Comparison of ENCODE assay signal across 9 cellular contexts in genomic region chr3:139302084-139302800, GRCh38. TPM values are rescaled to one million over a fixed set of nuclear protein-coding genes. Genes with fewer than 3 reads are reported as not detected.
DNase-seq lines count a peak whose midpoint lies in the region; ATAC-seq and TF ChIP-seq lines count a peak whose summit lies in the region.
"Had no signal": no experiment of that assay in that cellular context is flagged by ENCODE, and none has a peak within 500 bp of the region (broad histone marks: within the 10 kb centered on the region; RNA-seq: fewer than 3 reads in every experiment).

No MANE protein-coding gene starts in this region.

- peak overlapping the region in 1 of 2 experiments; percentile 70 for H3K14ac ChIP-seq in mesenchymal stem cell (ENCODE audit: low read length in 2 of 2)

- in situ Hi-C loops in KBM-7 (cut with MboI; ENCODE audit: low pct_unique_long_range_greater_than_20kb, low sequenced_read_pairs), result no loop called here

- no peaks in the 10 kb centered on the region for H3K79me1 ChIP-seq in mesenchymal stem cell (replicated peaks; ENCODE audit: low read length, poor library complexity, severe bottlenecking)

- H2AK5ac ChIP-seq in mesenchymal stem cell (ENCODE audit: low read length, severe bottlenecking), result peak overlapping the region; percentile 98

- no peaks in the 10 kb centered on the region for H3K9me3 ChIP-seq in mesenchymal stem cell (ENCODE audit: control insufficient read depth, low read length)

- ATAC-seq in HG02798 (IDR thresholded peaks at IDR 0.05; ENCODE audit: poor library complexity, unreplicated experiment), result no peak

- peak overlapping the region; percentile 95 for H4K91ac ChIP-seq in mesenchymal stem cell (ENCODE audit: low read length)

- H2BK120ac ChIP-seq in mesenchymal stem cell (ENCODE audit: low read depth, low read length), result peak overlapping the region; percentile 65

- H3K27me3 ChIP-seq in mesenchymal stem cell (ENCODE audit: control insufficient read depth in 1 of 2, insufficient read depth in 1 of 2, low read length in 2 of 2), result no peaks in the 10 kb centered on the region

- DNase-seq in AG20443 (ENCODE audit: low spot score) (peak; percentile 95), LoVo (ENCODE audit: low spot score) (peak; percentile 79), cardiac fibroblast (ENCODE audit: low read depth in 2 of 2) (peak; percentile 98 to 99), mesenchymal stem cell (peak; percentile 99), medulla oblongata (ENCODE audit: extremely low spot score) (no peak), KBM-7 (no peak), NOMO-1 treated with DMSO at 0.1 percent for 48 hours (lab: John Stamatoyannopoulos, UW; ENCODE audit: unreplicated experiment) (no peak)
- DNase-seq: NCI-H2107 had no signal

- no peak for TF ChIP-seq CTCF in cardiac fibroblast (IDR thresholded peaks at IDR 0.05; ENCODE audit: low read depth, low read length)

- peak overlapping the region; percentile 97 for H4K8ac ChIP-seq in mesenchymal stem cell (ENCODE audit: low read length)

- peak overlapping the region; percentile 92 for H3K27ac ChIP-seq in mesenchymal stem cell (ENCODE audit: low read length, poor library complexity, severe bottlenecking)

- H3K4me1 ChIP-seq in mesenchymal stem cell (ENCODE audit: control insufficient read depth, insufficient read depth, low read depth, low read length), result peaks cover 36% of the 10 kb centered on the region

- H3K23ac ChIP-seq in mesenchymal stem cell (ENCODE audit: low read length in 2 of 2), result no peak overlapping the region

- H2BK5ac ChIP-seq in mesenchymal stem cell (ENCODE audit: low read depth, low read length, poor library complexity, severe bottlenecking), result peak overlapping the region; percentile 59

- peak overlapping the region; percentile 95 to 97 for H2BK12ac ChIP-seq in mesenchymal stem cell (ENCODE audit: low read length in 2 of 2)

- H3K36me3 ChIP-seq in mesenchymal stem cell (ENCODE audit: control insufficient read depth in 1 of 2, insufficient read depth in 2 of 2, low read depth in 1 of 2, low read length in 2 of 2), result no peaks in the 10 kb centered on the region

- H2AFZ ChIP-seq in mesenchymal stem cell (ENCODE audit: low read depth, low read length), result no peak overlapping the region

- peak overlapping the region; percentile 92 for H2BK15ac ChIP-seq in mesenchymal stem cell (ENCODE audit: low read depth, poor library complexity, severe bottlenecking)

- peak overlapping the region; percentile 75 for H3K9ac ChIP-seq in mesenchymal stem cell (ENCODE audit: low read length)

- no peak overlapping the region for H3K4me2 ChIP-seq in mesenchymal stem cell (ENCODE audit: low read length, poor library complexity, severe bottlenecking)

- WGBS in mesenchymal stem cell, result 30% methylated on average over 12 of the region's 12 CpGs

- peak overlapping the region; percentile 88 to 94 for H3K18ac ChIP-seq in mesenchymal stem cell (ENCODE audit: low read depth in 1 of 2, low read length in 2 of 2)

- H3K4me3 ChIP-seq in cardiac fibroblast (replicated peaks in 1 of 2; ENCODE audit: low read depth in 2 of 2, low read length in 2 of 2) (no peak overlapping the region), mesenchymal stem cell (ENCODE audit: insufficient read depth in 1 of 2, low read depth in 1 of 2, low read length in 2 of 2) (no peak overlapping the region)

- H3K4ac ChIP-seq in mesenchymal stem cell (ENCODE audit: low read depth in 1 of 2, low read length in 2 of 2), result peak overlapping the region; percentile 71 to 79

RNA-seq across cellular contexts. Expression of gene MRPS22, which starts 41.6 kb away (rescaled TPM):
- polyA plus RNA-seq in mesenchymal stem cell (2013, experiment 1 of 2), result 47.0 TPM
- 48.0 TPM for polyA plus RNA-seq in mesenchymal stem cell (2013, experiment 2 of 2)

Comparison
In these comparisons a context has a peak if more than half of its experiments do, and no peak if none do; other contexts are left out.
1. DNase-seq: peak in AG20443 (single experiment), LoVo (single experiment), cardiac fibroblast (2 of 2) and mesenchymal stem cell (single experiment); none in medulla oblongata (single experiment), KBM-7 (single experiment) and NOMO-1 treated with DMSO at 0.1 percent for 48 hours (single experiment).